Comparison of ENCODE assay signal across 28 cellular contexts in the genomic region with DNA sequence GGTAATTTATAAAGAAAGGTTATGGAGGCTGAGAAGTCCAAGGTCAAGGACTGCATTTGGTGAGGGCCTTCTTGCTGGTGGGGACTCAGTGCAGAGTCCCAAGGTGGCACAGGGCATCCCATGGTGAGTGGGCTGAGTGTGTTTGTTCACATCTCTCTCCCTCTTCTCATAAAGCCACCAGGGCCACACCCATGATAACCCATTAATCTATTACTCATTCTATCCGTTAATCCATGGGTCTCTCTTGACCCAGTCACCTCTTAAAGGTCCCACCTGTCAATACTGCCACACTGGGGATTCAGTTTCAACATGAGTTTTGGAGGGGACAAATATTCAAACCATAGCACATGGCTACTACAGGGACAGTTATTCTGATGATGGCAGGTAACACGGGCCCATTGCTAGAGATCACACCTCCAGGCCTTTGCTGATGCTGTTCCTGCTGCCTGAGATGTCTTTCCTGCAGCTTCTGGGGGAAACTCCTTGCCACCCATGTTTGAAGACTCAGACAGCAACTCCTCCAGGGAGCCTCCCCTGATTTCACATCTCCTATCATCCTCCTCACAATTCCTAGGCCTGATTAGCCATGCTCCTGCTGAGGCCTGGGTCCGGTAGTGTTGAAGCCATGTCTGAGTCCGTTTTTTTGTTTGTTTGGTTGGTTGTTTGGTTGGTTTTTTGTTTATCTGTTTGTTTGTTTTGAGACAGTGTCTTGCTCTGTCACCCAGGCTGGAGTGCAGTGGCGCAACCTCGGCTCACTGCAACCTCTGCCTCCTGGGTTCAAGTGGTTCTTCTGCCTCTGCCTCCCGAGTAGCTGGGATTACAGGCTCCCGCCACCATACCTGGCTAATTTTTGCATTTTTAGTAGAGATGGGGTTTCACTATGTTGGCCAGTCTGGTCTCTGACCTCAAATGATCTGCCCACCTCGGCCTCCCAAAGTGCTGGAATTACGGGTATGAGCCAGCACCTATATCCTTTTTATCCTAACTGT. TPM values are rescaled to one million over a fixed set of nuclear protein-coding genes. Genes with fewer than 3 reads are reported as not detected.
DNase-seq lines count a peak whose midpoint lies in the region; ATAC-seq and TF ChIP-seq lines count a peak whose summit lies in the region.
"Had no signal": no experiment of that assay in that cellular context is flagged by ENCODE, and none has a peak within 500 bp of the region (broad histone marks: within the 10 kb centered on the region; RNA-seq: fewer than 3 reads in every experiment).

No MANE protein-coding gene starts in this region.

- H3K27me3 Mint-ChIP-seq in activated CD4-positive, alpha-beta T cell treated with anti-CD3 and anti-CD28 coated beads, Interleukin-2, amount 10 ng/mL, durations not matched to agents 24 days and 14 days, result no peaks in the 10 kb centered on the region
- H3K27me3 Mint-ChIP-seq in CD4-positive, CD25-positive, alpha-beta regulatory T cell, result no peaks in the 10 kb centered on the region
- H3K27me3 Mint-ChIP-seq in activated CD4-positive, alpha-beta memory T cell treated with anti-CD3 and anti-CD28 coated beads, Interleukin-2, amount 10 ng/mL, durations not matched to agents 7 days and 5 days, result no peaks in the 10 kb centered on the region
- H3K27me3 Mint-ChIP-seq in naive thymus-derived CD4-positive, alpha-beta T cell, result no peaks in the 10 kb centered on the region

- no peaks in the 10 kb centered on the region for H3K27me3 ChIP-seq in CD4-positive, CD25-positive, alpha-beta regulatory T cell (ENCODE audit: control insufficient read depth, insufficient read depth, low read length)
- no peaks in the 10 kb centered on the region for H3K27me3 ChIP-seq in naive thymus-derived CD4-positive, alpha-beta T cell (ENCODE audit: control insufficient read depth in 2 of 2, insufficient read depth in 2 of 2, low read length in 2 of 2)
- no peaks in the 10 kb centered on the region for H3K27me3 ChIP-seq in Peyer's patch
- H3K27me3 ChIP-seq: adrenal gland, cardiac muscle cell, pancreas, stomach had no signal

- no peak overlapping the region for H3K4me3 ChIP-seq in CD4-positive, CD25-positive, alpha-beta regulatory T cell (ENCODE audit: low read depth, low read length)
- H3K4me3 ChIP-seq in naive thymus-derived CD4-positive, alpha-beta T cell (ENCODE audit: low read length), result peak overlapping the region; percentile 34
- H3K4me3 ChIP-seq in Peyer's patch, result no peak overlapping the region
- H3K4me3 ChIP-seq: adrenal gland, cardiac muscle cell, pancreas had no signal

- H3K36me3 ChIP-seq in CD4-positive, CD25-positive, alpha-beta regulatory T cell (ENCODE audit: control insufficient read depth, insufficient read depth, low read length), result no peaks in the 10 kb centered on the region
- no peaks in the 10 kb centered on the region for H3K36me3 ChIP-seq in naive thymus-derived CD4-positive, alpha-beta T cell (ENCODE audit: control insufficient read depth in 2 of 3, insufficient read depth in 3 of 3, low read length in 3 of 3)
- H3K36me3 ChIP-seq in Peyer's patch, result no peaks in the 10 kb centered on the region
- H3K36me3 ChIP-seq: adrenal gland, cardiac muscle cell, pancreas, stomach had no signal

- CTCF ChIA-PET in activated CD4-positive, alpha-beta memory T cell treated with anti-CD3 and anti-CD28 coated beads, Interleukin-2, amount 10 ng/mL, durations not matched to agents 7 days and 5 days (lab: Charles Lee), result interaction anchor here (0.8 to 1.2 kb wide), 3 partner anchors 13 to 269 kb away, joined by 3 to 5 read pairs (median 4); no protein-coding TSS in a partner anchor
- CTCF ChIA-PET in naive thymus-derived CD4-positive, alpha-beta T cell (lab: Charles Lee), result no interaction called here

- POLR2A ChIA-PET in activated CD4-positive, alpha-beta memory T cell treated with anti-CD3 and anti-CD28 coated beads, Interleukin-2, amount 10 ng/mL, durations not matched to agents 7 days and 5 days (lab: Charles Lee), result interaction anchor here (1.8 to 15.7 kb wide), 4 partner anchors 14 to 188 kb away, joined by 6 to 302 read pairs (median 19); partner anchors contain the start of gene SOCS1
- POLR2A ChIA-PET in naive thymus-derived CD4-positive, alpha-beta T cell (lab: Charles Lee), result no interaction called here

- intact Hi-C loops in activated CD4-positive, alpha-beta T cell treated with anti-CD3 and anti-CD28 coated beads, Interleukin-2, amount 10 ng/mL, durations not matched to agents 24 days and 14 days (cut with micrococcal nuclease), result no loop called here
- intact Hi-C loops in naive thymus-derived CD4-positive, alpha-beta T cell (cut with micrococcal nuclease), result no loop called here

- no peaks in the 10 kb centered on the region for H3K9me3 ChIP-seq in CD4-positive, CD25-positive, alpha-beta regulatory T cell (ENCODE audit: control insufficient read depth in 2 of 2, low read length in 2 of 2)
- no peaks in the 10 kb centered on the region for H3K9me3 ChIP-seq in naive thymus-derived CD4-positive, alpha-beta T cell (ENCODE audit: control insufficient read depth in 2 of 3, low read length in 3 of 3)
- no peaks in the 10 kb centered on the region for H3K9me3 ChIP-seq in Peyer's patch
- H3K9me3 ChIP-seq: adrenal gland, pancreas, stomach had no signal

- no peak for TF ChIP-seq CTCF in Peyer's patch (IDR thresholded peaks at IDR 0.05)

- ATAC-seq in CD4-positive, CD25-positive, alpha-beta regulatory T cell (ENCODE audit: low read depth in 2 of 2), result no peak
- no peak for ATAC-seq in naive thymus-derived CD4-positive, alpha-beta T cell
- ATAC-seq in HG03039 (IDR thresholded peaks at IDR 0.05; ENCODE audit: unreplicated experiment), result no peak
- ATAC-seq: natural killer cell, pancreas, PC-3 had no signal

- peak overlapping the region; percentile 83 for H3K27ac Mint-ChIP-seq in activated CD4-positive, alpha-beta T cell treated with anti-CD3 and anti-CD28 coated beads, Interleukin-2, amount 10 ng/mL, durations not matched to agents 24 days and 14 days
- peak overlapping the region; percentile 54 to 83 (median 76) for H3K27ac Mint-ChIP-seq in CD4-positive, CD25-positive, alpha-beta regulatory T cell
- no peak overlapping the region for H3K27ac Mint-ChIP-seq in activated CD4-positive, alpha-beta memory T cell treated with anti-CD3 and anti-CD28 coated beads, Interleukin-2, amount 10 ng/mL, durations not matched to agents 7 days and 5 days
- H3K27ac Mint-ChIP-seq in naive thymus-derived CD4-positive, alpha-beta T cell, result peak overlapping the region in 7 of 9 donors; percentile 8 to 81 (median 67)
- H3K27ac Mint-ChIP-seq: natural killer cell had no signal

- H3K4me3 Mint-ChIP-seq in activated CD4-positive, alpha-beta T cell treated with anti-CD3 and anti-CD28 coated beads, Interleukin-2, amount 10 ng/mL, durations not matched to agents 24 days and 14 days, result peak overlapping the region; percentile 56
- H3K4me3 Mint-ChIP-seq in CD4-positive, CD25-positive, alpha-beta regulatory T cell, result peak overlapping the region in 2 of 4 donors; percentile 33 to 38
- H3K4me3 Mint-ChIP-seq in activated CD4-positive, alpha-beta memory T cell treated with anti-CD3 and anti-CD28 coated beads, Interleukin-2, amount 10 ng/mL, durations not matched to agents 7 days and 5 days, result peak overlapping the region; percentile 11
- peak overlapping the region in 2 of 10 donors; percentile 57 to 69 for H3K4me3 Mint-ChIP-seq in naive thymus-derived CD4-positive, alpha-beta T cell
- H3K4me3 Mint-ChIP-seq: CD14-positive monocyte, H9, natural killer cell had no signal

- H3K4me1 Mint-ChIP-seq in activated CD4-positive, alpha-beta T cell treated with anti-CD3 and anti-CD28 coated beads, Interleukin-2, amount 10 ng/mL, durations not matched to agents 24 days and 14 days, result peaks cover 41% of the 10 kb centered on the region
- H3K4me1 Mint-ChIP-seq in CD4-positive, CD25-positive, alpha-beta regulatory T cell, result peaks cover 0 to 16% (median 10%) of the 10 kb centered on the region in 4 donors
- H3K4me1 Mint-ChIP-seq in activated CD4-positive, alpha-beta memory T cell treated with anti-CD3 and anti-CD28 coated beads, Interleukin-2, amount 10 ng/mL, durations not matched to agents 7 days and 5 days, result peaks cover 28% of the 10 kb centered on the region
- H3K4me1 Mint-ChIP-seq in naive thymus-derived CD4-positive, alpha-beta T cell, result peaks cover 2 to 34% (median 13%) of the 10 kb centered on the region in 7 donors

- peaks cover 7% of the 10 kb centered on the region for H3K4me1 ChIP-seq in CD4-positive, CD25-positive, alpha-beta regulatory T cell (ENCODE audit: control insufficient read depth, insufficient read depth, low read length, poor library complexity, severe bottlenecking)
- H3K4me1 ChIP-seq in naive thymus-derived CD4-positive, alpha-beta T cell (ENCODE audit: control insufficient read depth in 2 of 2, insufficient read depth in 2 of 2, low read length in 2 of 2), result peaks cover 11 to 16% of the 10 kb centered on the region in 2 donors
- peaks cover 0 to 11% (median 0%) of the 10 kb centered on the region in 4 donors for H3K4me1 ChIP-seq in Peyer's patch
- H3K4me1 ChIP-seq: adrenal gland had no signal

- no peak for DNase-seq in activated CD4-positive, alpha-beta T cell treated with anti-CD3 and anti-CD28 coated beads, Interleukin-2, amount 10 ng/mL, durations not matched to agents 24 days and 14 days
- DNase-seq in activated CD4-positive, alpha-beta T cell treated with anti-CD3 and anti-CD28 coated beads for 4 hours, result no peak
- DNase-seq in CD4-positive, CD25-positive, alpha-beta regulatory T cell, result no peak
- no peak for DNase-seq in activated CD4-positive, alpha-beta memory T cell treated with anti-CD3 and anti-CD28 coated beads, Interleukin-2, amount 10 ng/mL, durations not matched to agents 7 days and 5 days
- DNase-seq in naive thymus-derived CD4-positive, alpha-beta T cell, result no peak
- no peak for DNase-seq in Peyer's patch
- no peak for DNase-seq in substantia nigra (lab: John Stamatoyannopoulos, UW)
- DNase-seq: adrenal gland; erythroblast; mesenchymal stem cell; natural killer cell; NCI-H1694 treated with DMSO at 0.1 percent for 48 hours; NCI-H82; pancreas; PC-3; stimulated activated CD4-positive, alpha-beta T cell treated with anti-CD3 and anti-CD28 coated beads, Interleukin-1b, Interleukin-23, amount 100 ng/mL, for 48 hours; T1000 had no signal

- no peak for TF ChIP-seq POLR2A in Peyer's patch (IDR thresholded peaks at IDR 0.05)

- no peaks in the 10 kb centered on the region for H3K9me3 Mint-ChIP-seq in activated CD4-positive, alpha-beta T cell treated with anti-CD3 and anti-CD28 coated beads, Interleukin-2, amount 10 ng/mL, durations not matched to agents 24 days and 14 days
- no peaks in the 10 kb centered on the region for H3K9me3 Mint-ChIP-seq in CD4-positive, CD25-positive, alpha-beta regulatory T cell
- H3K9me3 Mint-ChIP-seq in activated CD4-positive, alpha-beta memory T cell treated with anti-CD3 and anti-CD28 coated beads, Interleukin-2, amount 10 ng/mL, durations not matched to agents 7 days and 5 days, result no peaks in the 10 kb centered on the region
- no peaks in the 10 kb centered on the region for H3K9me3 Mint-ChIP-seq in naive thymus-derived CD4-positive, alpha-beta T cell
- H3K9me3 Mint-ChIP-seq: CD14-positive monocyte, H9, natural killer cell had no signal

- H3K27ac ChIP-seq in CD4-positive, CD25-positive, alpha-beta regulatory T cell (ENCODE audit: insufficient read depth, low read length, poor library complexity, severe bottlenecking), result no peak overlapping the region
- no peak overlapping the region for H3K27ac ChIP-seq in naive thymus-derived CD4-positive, alpha-beta T cell (ENCODE audit: low read depth, low read length)
- H3K27ac ChIP-seq in Peyer's patch, result no peak overlapping the region
- no peak overlapping the region for H3K27ac ChIP-seq in substantia nigra (ENCODE audit: low read depth, low read length, poor library complexity, severe bottlenecking)
- H3K27ac ChIP-seq: adrenal gland, cardiac muscle cell, pancreas had no signal

- no peaks in the 10 kb centered on the region for H3K36me3 Mint-ChIP-seq in activated CD4-positive, alpha-beta T cell treated with anti-CD3 and anti-CD28 coated beads, Interleukin-2, amount 10 ng/mL, durations not matched to agents 24 days and 14 days (ENCODE audit: low read depth)
- no peaks in the 10 kb centered on the region for H3K36me3 Mint-ChIP-seq in CD4-positive, CD25-positive, alpha-beta regulatory T cell
- H3K36me3 Mint-ChIP-seq in activated CD4-positive, alpha-beta memory T cell treated with anti-CD3 and anti-CD28 coated beads, Interleukin-2, amount 10 ng/mL, durations not matched to agents 7 days and 5 days (ENCODE audit: low read depth), result no peaks in the 10 kb centered on the region
- H3K36me3 Mint-ChIP-seq in naive thymus-derived CD4-positive, alpha-beta T cell, result no peaks in the 10 kb centered on the region
- H3K36me3 Mint-ChIP-seq: CD14-positive monocyte, natural killer cell had no signal

RNA-seq across cellular contexts. Expression of gene SOCS1, which starts 16.1 kb away (rescaled TPM):
- total RNA-seq in activated CD4-positive, alpha-beta T cell treated with anti-CD3 and anti-CD28 coated beads, Interleukin-2, amount 10 ng/mL, durations not matched to agents 24 days and 14 days, result 152 and 153 TPM in 2 replicates
- 91.5 TPM for total RNA-seq in CD4-positive, CD25-positive, alpha-beta regulatory T cell
- 10 to 100 TPM in 2 of 4 donors, 1 to 10 TPM in 2; 8.6 to 15.2 (median 9.7) TPM for polyA plus RNA-seq in CD4-positive, CD25-positive, alpha-beta regulatory T cell
- 100 to 1,000 TPM; 136 to 142 TPM for total RNA-seq in activated CD4-positive, alpha-beta memory T cell treated with anti-CD3 and anti-CD28 coated beads, Interleukin-2, amount 10 ng/mL, durations not matched to agents 7 days and 5 days
- total RNA-seq in naive thymus-derived CD4-positive, alpha-beta T cell, result 100 to 1,000 TPM in 1 of 5 experiments, 10 to 100 TPM in 4; 12.8 to 191 (median 46.8) TPM
- 10 to 100 TPM; 15.2 to 15.7 TPM for polyA plus RNA-seq in naive thymus-derived CD4-positive, alpha-beta T cell
- 10 to 100 TPM in 3 of 4 donors, 1 to 10 TPM in 1; 8.7 to 19.0 (median 15.3) TPM for total RNA-seq in Peyer's patch

RNA-seq across cellular contexts. Expression of gene TNP2, which starts 29.2 kb away (rescaled TPM):
- total RNA-seq in activated CD4-positive, alpha-beta T cell treated with anti-CD3 and anti-CD28 coated beads, Interleukin-2, amount 10 ng/mL, durations not matched to agents 24 days and 14 days, result not detected in 2 replicates
- total RNA-seq in CD4-positive, CD25-positive, alpha-beta regulatory T cell, result not detected
- polyA plus RNA-seq in CD4-positive, CD25-positive, alpha-beta regulatory T cell, result not detected
- total RNA-seq in activated CD4-positive, alpha-beta memory T cell treated with anti-CD3 and anti-CD28 coated beads, Interleukin-2, amount 10 ng/mL, durations not matched to agents 7 days and 5 days, result not detected
- not detected for total RNA-seq in naive thymus-derived CD4-positive, alpha-beta T cell
- not detected for polyA plus RNA-seq in naive thymus-derived CD4-positive, alpha-beta T cell
- total RNA-seq in Peyer's patch, result not detected
- total RNA-seq: A673, adrenal gland, cardiac muscle cell, dermis microvascular lymphatic vessel endothelial cell, frontal cortex, H9, kidney epithelial cell, natural killer cell, pancreas, PC-3, SK-MEL-5, stomach, ureter had no signal
- polyA plus RNA-seq: adrenal gland, cardiac muscle cell, CD14-positive monocyte, pancreas, stomach had no signal

RNA-seq across cellular contexts. Expression of gene PRM3, which starts 33.5 kb away (rescaled TPM):
- not detected in 2 replicates for total RNA-seq in activated CD4-positive, alpha-beta T cell treated with anti-CD3 and anti-CD28 coated beads, Interleukin-2, amount 10 ng/mL, durations not matched to agents 24 days and 14 days
- total RNA-seq in CD4-positive, CD25-positive, alpha-beta regulatory T cell, result not detected
- not detected for polyA plus RNA-seq in CD4-positive, CD25-positive, alpha-beta regulatory T cell
- total RNA-seq in activated CD4-positive, alpha-beta memory T cell treated with anti-CD3 and anti-CD28 coated beads, Interleukin-2, amount 10 ng/mL, durations not matched to agents 7 days and 5 days, result not detected
- total RNA-seq in naive thymus-derived CD4-positive, alpha-beta T cell, result not detected
- polyA plus RNA-seq in naive thymus-derived CD4-positive, alpha-beta T cell, result not detected
- total RNA-seq in Peyer's patch, result not detected
- total RNA-seq: A673, adrenal gland, cardiac muscle cell, dermis microvascular lymphatic vessel endothelial cell, frontal cortex, H9, kidney epithelial cell, natural killer cell, pancreas, PC-3, SK-MEL-5, stomach, ureter had no signal
- polyA plus RNA-seq: adrenal gland, cardiac muscle cell, CD14-positive monocyte, pancreas, stomach had no signal

RNA-seq across cellular contexts. Expression of gene PRM2, which starts 36.3 kb away (rescaled TPM):
- not detected in 2 replicates for total RNA-seq in activated CD4-positive, alpha-beta T cell treated with anti-CD3 and anti-CD28 coated beads, Interleukin-2, amount 10 ng/mL, durations not matched to agents 24 days and 14 days
- not detected for total RNA-seq in CD4-positive, CD25-positive, alpha-beta regulatory T cell
- not detected for polyA plus RNA-seq in CD4-positive, CD25-positive, alpha-beta regulatory T cell
- total RNA-seq in activated CD4-positive, alpha-beta memory T cell treated with anti-CD3 and anti-CD28 coated beads, Interleukin-2, amount 10 ng/mL, durations not matched to agents 7 days and 5 days, result not detected
- total RNA-seq in naive thymus-derived CD4-positive, alpha-beta T cell, result not detected
- not detected for polyA plus RNA-seq in naive thymus-derived CD4-positive, alpha-beta T cell
- total RNA-seq in Peyer's patch, result not detected
- total RNA-seq: A673, adrenal gland, dermis microvascular lymphatic vessel endothelial cell, frontal cortex, H9, kidney epithelial cell, natural killer cell, pancreas, PC-3, SK-MEL-5, stomach, ureter had no signal
- polyA plus RNA-seq: adrenal gland, cardiac muscle cell, CD14-positive monocyte, pancreas, stomach had no signal

RNA-seq across cellular contexts. Expression of gene PRM1, which starts 41.2 kb away (rescaled TPM):
- total RNA-seq in activated CD4-positive, alpha-beta T cell treated with anti-CD3 and anti-CD28 coated beads, Interleukin-2, amount 10 ng/mL, durations not matched to agents 24 days and 14 days, result not detected in 2 replicates
- not detected for total RNA-seq in CD4-positive, CD25-positive, alpha-beta regulatory T cell
- not detected for polyA plus RNA-seq in CD4-positive, CD25-positive, alpha-beta regulatory T cell
- not detected for total RNA-seq in activated CD4-positive, alpha-beta memory T cell treated with anti-CD3 and anti-CD28 coated beads, Interleukin-2, amount 10 ng/mL, durations not matched to agents 7 days and 5 days
- not detected for total RNA-seq in naive thymus-derived CD4-positive, alpha-beta T cell
- not detected for polyA plus RNA-seq in naive thymus-derived CD4-positive, alpha-beta T cell
- not detected for total RNA-seq in Peyer's patch
- total RNA-seq: A673, adrenal gland, cardiac muscle cell, dermis microvascular lymphatic vessel endothelial cell, frontal cortex, H9, kidney epithelial cell, natural killer cell, pancreas, PC-3, SK-MEL-5, stomach, ureter had no signal
- polyA plus RNA-seq: adrenal gland, cardiac muscle cell, CD14-positive monocyte, pancreas, stomach had no signal
